Comparison of ENCODE assay signal across 10 cellular contexts in genomic region chr18:35158728-35159443, GRCh38.
DNase-seq lines count a peak whose midpoint lies in the region; ATAC-seq lines count a peak whose summit lies in the region.
"Had no signal": no experiment of that assay in that cellular context is flagged by ENCODE, and none has a peak within 500 bp of the region (broad histone marks: within the 10 kb centered on the region; RNA-seq: fewer than 3 reads in every experiment).

No MANE protein-coding gene starts in this region.

- H3K27ac ChIP-seq in effector memory CD4-positive, alpha-beta T cell (ENCODE audit: insufficient read depth, low read length, poor library complexity, severe bottlenecking) = no peak overlapping the region
- H3K27ac ChIP-seq: brain microvascular endothelial cell had no signal

- H3K4me1 ChIP-seq in effector memory CD4-positive, alpha-beta T cell (ENCODE audit: control insufficient read depth, insufficient read depth, low read length, poor library complexity, severe bottlenecking) = no peaks in the 10 kb centered on the region

- no peaks in the 10 kb centered on the region for H3K36me3 Mint-ChIP-seq in activated CD8-positive, alpha-beta T cell treated with anti-CD3 and anti-CD28 coated beads, Interleukin-2, amount 10 ng/mL, durations not matched to agents 7 days and 5 days (ENCODE audit: low read depth)

- no peaks in the 10 kb centered on the region for H3K9me3 Mint-ChIP-seq in activated CD8-positive, alpha-beta T cell treated with anti-CD3 and anti-CD28 coated beads, Interleukin-2, amount 10 ng/mL, durations not matched to agents 7 days and 5 days (ENCODE audit: insufficient read depth)

- DNase-seq in CD1c-positive myeloid dendritic cell (ENCODE audit: extremely low spot score) (peak; percentile 74), cerebellum (ENCODE audit: low spot score) (no peak), NCI-H1092 (lab: John Stamatoyannopoulos, UW) (no peak)
- peak; percentile 50 for DNase-seq in activated CD8-positive, alpha-beta T cell treated with anti-CD3 and anti-CD28 coated beads, Interleukin-2, amount 10 ng/mL, durations not matched to agents 7 days and 5 days
- DNase-seq in effector memory CD4-positive, alpha-beta T cell = no peak
- DNase-seq: stimulated activated CD4-positive, alpha-beta T cell treated with anti-CD3 and anti-CD28 coated beads, Interleukin-12 subunit alpha, Interleukin-12 subunit beta, amount 100 ng/mL, for 4 hours had no signal

- H3K4me1 Mint-ChIP-seq in activated CD8-positive, alpha-beta T cell treated with anti-CD3 and anti-CD28 coated beads, Interleukin-2, amount 10 ng/mL, durations not matched to agents 7 days and 5 days (ENCODE audit: low read depth) = peaks cover 29% of the 10 kb centered on the region

- no peaks in the 10 kb centered on the region for H3K36me3 ChIP-seq in effector memory CD4-positive, alpha-beta T cell (ENCODE audit: control insufficient read depth, insufficient read depth, low read length)
- H3K36me3 ChIP-seq: brain microvascular endothelial cell had no signal

- no peak overlapping the region for H3K4me3 ChIP-seq in effector memory CD4-positive, alpha-beta T cell (ENCODE audit: insufficient read depth, low read depth, low read length, poor library complexity, severe bottlenecking)

- no peak overlapping the region for H3K4me3 Mint-ChIP-seq in activated CD8-positive, alpha-beta T cell treated with anti-CD3 and anti-CD28 coated beads, Interleukin-2, amount 10 ng/mL, durations not matched to agents 7 days and 5 days

- no peaks in the 10 kb centered on the region for H3K27me3 Mint-ChIP-seq in activated CD8-positive, alpha-beta T cell treated with anti-CD3 and anti-CD28 coated beads, Interleukin-2, amount 10 ng/mL, durations not matched to agents 7 days and 5 days (ENCODE audit: low read depth)

- ATAC-seq in GM19467 (IDR thresholded peaks at IDR 0.05; ENCODE audit: unreplicated experiment) (peak; percentile 77), HG03565 (IDR thresholded peaks at IDR 0.05; ENCODE audit: unreplicated experiment) (peak; percentile 76), GM21717 (IDR thresholded peaks at IDR 0.05; ENCODE audit: unreplicated experiment) (no peak)
- ATAC-seq in activated CD8-positive, alpha-beta T cell treated with anti-CD3 and anti-CD28 coated beads, Interleukin-2, amount 10 ng/mL, durations not matched to agents 7 days and 5 days = peak; percentile 91

- H3K27ac Mint-ChIP-seq in activated CD8-positive, alpha-beta T cell treated with anti-CD3 and anti-CD28 coated beads, Interleukin-2, amount 10 ng/mL, durations not matched to agents 7 days and 5 days = peak overlapping the region; percentile 90

- H3K9me3 ChIP-seq in effector memory CD4-positive, alpha-beta T cell (ENCODE audit: control insufficient read depth, low read length) = no peaks in the 10 kb centered on the region

- POLR2A ChIA-PET in activated CD8-positive, alpha-beta T cell treated with anti-CD3 and anti-CD28 coated beads, Interleukin-2, amount 10 ng/mL, durations not matched to agents 7 days and 5 days (lab: Charles Lee) = no interaction called here

- H3K27me3 ChIP-seq in effector memory CD4-positive, alpha-beta T cell (replicated peaks; ENCODE audit: control insufficient read depth, insufficient read depth, low read length, poor library complexity, severe bottlenecking) = no peaks in the 10 kb centered on the region
- H3K27me3 ChIP-seq: brain microvascular endothelial cell had no signal

- CTCF ChIA-PET in activated CD8-positive, alpha-beta T cell treated with anti-CD3 and anti-CD28 coated beads, Interleukin-2, amount 10 ng/mL, durations not matched to agents 7 days and 5 days (lab: Charles Lee) = interaction anchor here (0.9 to 1.4 kb wide), 4 partner anchors 13 to 132 kb away, joined by 3 to 5 read pairs (median 4); no protein-coding TSS in a partner anchor

Comparison
In these comparisons a context has a peak if more than half of its experiments do, and no peak if none do; other contexts are left out.
1. DNase-seq: peak in CD1c-positive myeloid dendritic cell (single experiment) and activated CD8-positive, alpha-beta T cell treated with anti-CD3 and anti-CD28 coated beads, Interleukin-2, amount 10 ng/mL, durations not matched to agents 7 days and 5 days (single experiment); none in effector memory CD4-positive, alpha-beta T cell (0 of 3), cerebellum (single experiment) and NCI-H1092 (single experiment).